In the genomic region with DNA sequence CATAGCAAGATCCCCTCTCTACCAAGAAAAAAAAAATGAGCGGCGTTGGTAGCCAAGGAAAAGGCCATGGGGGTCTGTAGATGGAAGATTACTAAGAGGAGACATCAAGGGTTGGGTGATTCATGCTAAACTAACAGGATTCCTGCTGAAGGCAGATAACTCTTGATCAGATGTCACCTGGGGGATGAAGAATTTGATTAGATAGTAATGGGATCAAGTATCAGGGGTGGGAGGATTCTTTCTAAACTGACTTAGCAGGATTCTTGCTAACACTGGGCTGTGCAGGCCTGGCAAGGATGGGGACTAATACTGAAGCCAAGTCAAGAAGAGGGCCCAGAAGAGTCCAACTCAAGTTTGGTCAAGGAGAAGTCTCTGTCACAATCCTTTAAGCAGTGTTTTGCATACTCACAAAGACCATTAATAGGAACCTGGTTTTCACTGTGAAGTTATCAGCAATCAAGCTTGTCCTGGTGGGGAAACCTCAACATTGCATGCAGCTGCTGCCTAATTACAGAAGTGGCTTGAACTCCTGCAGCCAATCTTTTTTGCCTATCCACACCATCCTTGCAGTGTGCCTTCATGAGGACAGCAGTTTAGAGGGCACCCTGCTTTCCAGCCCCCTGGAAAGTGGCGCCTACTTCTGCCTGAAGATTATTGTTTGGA, we compare ENCODE assay signal across 13 cellular contexts.
DNase-seq lines count a peak whose midpoint lies in the region; ATAC-seq, FAIRE-seq and TF ChIP-seq lines count a peak whose summit lies in the region.
"Had no signal": no experiment of that assay in that cellular context is flagged by ENCODE, and none has a peak within 500 bp of the region (broad histone marks: within the 10 kb centered on the region; RNA-seq: fewer than 3 reads in every experiment).

No MANE protein-coding gene starts in this region.

- no peaks in the 10 kb centered on the region for H3K9me1 ChIP-seq in K562 (ENCODE audit: control insufficient read depth, insufficient read depth, low read length)

- H3K9ac ChIP-seq in mammary epithelial cell (ENCODE audit: insufficient read depth, low read length) (no peak overlapping the region), Karpas-422 (ENCODE audit: low read length) (no peak overlapping the region), K562 (ENCODE audit: insufficient read depth in 1 of 2, low read depth in 2 of 2, low read length in 2 of 2) (no peak overlapping the region)

- peak; percentile 3 to 10 for TF ChIP-seq CTCF in mammary epithelial cell (conservative IDR thresholded peaks at IDR 0.05 in 1 of 2, IDR thresholded peaks at IDR 0.05 in 1 of 2; ENCODE audit: extremely low read depth in 1 of 2, insufficient read depth in 1 of 2, low read depth in 1 of 2, low read length in 2 of 2)
- no peak for TF ChIP-seq CTCF in breast epithelium (IDR thresholded peaks at IDR 0.05)
- TF ChIP-seq CTCF in K562 (IDR thresholded peaks at IDR 0.05 in 2 of 3, conservative IDR thresholded peaks at IDR 0.05 in 1 of 3; ENCODE audit: insufficient read depth in 2 of 3, low read depth in 1 of 3, low read length in 3 of 3): peak in 2 of 3 experiments; percentile 16 to 27; a peak in 1 of 6 replicates

- H3K9me2 ChIP-seq in Karpas-422 (replicated peaks; ENCODE audit: insufficient read depth, low read length): no peaks in the 10 kb centered on the region

- intact Hi-C loops in mammary epithelial cell (cut with micrococcal nuclease): no loop called here
- intact Hi-C loops in breast epithelium (cut with DNase I; ENCODE audit: low total_unique reads): no loop called here
- intact Hi-C loops in K562 (cut with micrococcal nuclease): no loop called here

- 0 out of 4 replicates have a peak, but pooled peaks of 1 of the 2 experiments have one; percentile 13 for TF ChIP-seq RAD21 in K562 (CRISPR knock-in tag; conservative IDR thresholded peaks at IDR 0.05 in 1 of 2, IDR thresholded peaks at IDR 0.05 in 1 of 2)

- H3K4me3 ChIP-seq in mammary epithelial cell (replicated peaks in 1 of 3; ENCODE audit: insufficient read depth in 1 of 3, low read depth in 2 of 3, low read length in 3 of 3) (no peak overlapping the region), breast epithelium (no peak overlapping the region), Karpas-422 (ENCODE audit: low read length) (no peak overlapping the region), K562 (no peak overlapping the region)

- H3K4me1 ChIP-seq in mammary epithelial cell (ENCODE audit: insufficient read depth, low read length) (no peaks in the 10 kb centered on the region), breast epithelium (no peaks in the 10 kb centered on the region), Karpas-422 (ENCODE audit: low read length) (peaks cover 12% of the 10 kb centered on the region), K562 (replicated peaks in 1 of 2; ENCODE audit: control insufficient read depth in 2 of 2, insufficient read depth in 2 of 2, low read length in 2 of 2) (peaks cover 0 to 8% of the 10 kb centered on the region in 2 experiments; a peak in 3 of 5 replicates)

- no peaks in the 10 kb centered on the region for H3K27me3 ChIP-seq in mammary epithelial cell (ENCODE audit: insufficient read depth, low read length)
- no peaks in the 10 kb centered on the region for H3K27me3 ChIP-seq in breast epithelium
- no peaks in the 10 kb centered on the region for H3K27me3 ChIP-seq in Karpas-422 (ENCODE audit: low read length)
- peaks cover 6 to 19% of the 10 kb centered on the region in 2 experiments; a peak in 4 of 5 replicates for H3K27me3 ChIP-seq in K562 (ENCODE audit: control insufficient read depth in 2 of 2, insufficient read depth in 2 of 2, low read length in 2 of 2)

- in situ Hi-C loops in mammary epithelial cell (cut with MboI; ENCODE audit: low sequenced_read_pairs in 2 of 2): no loop called here
- in situ Hi-C loops in K562 (cut with MboI): no loop called here

- no peak for TF ChIP-seq EP300 in K562 (IDR thresholded peaks at IDR 0.05; ENCODE audit: low read length)

- no peak for DNase-seq in mammary epithelial cell
- DNase-seq in breast epithelium (ENCODE audit: low spot score in 2 of 2): no peak
- peak; percentile 85 for DNase-seq in Karpas-422
- peak in 1 of 4 experiments; percentile 10 for DNase-seq in K562 (ENCODE audit: extremely low read depth in 1 of 4, low spot score in 3 of 4)
- no peak for DNase-seq in HK-2 (ENCODE audit: unreplicated experiment)
- DNase-seq in stimulated activated CD4-positive, alpha-beta T cell treated with anti-CD3 and anti-CD28 coated beads, Interleukin-15, amount 100 ng/mL, for 24 hours: no peak
- no peak for DNase-seq in mucosa of gallbladder (ENCODE audit: low spot score)
- DNase-seq: NCI-H1105, NCI-H446, Right ventricle myocardium superior had no signal

- H2AFZ ChIP-seq in mammary epithelial cell (ENCODE audit: low read depth, low read length) (no peak overlapping the region), Karpas-422 (ENCODE audit: low read length) (no peak overlapping the region), K562 (ENCODE audit: low read depth, low read length) (no peak overlapping the region)

- H4K20me1 ChIP-seq in mammary epithelial cell (ENCODE audit: insufficient read depth, low read length): no peaks in the 10 kb centered on the region
- H4K20me1 ChIP-seq in Karpas-422 (ENCODE audit: insufficient read depth, low read depth, low read length): no peaks in the 10 kb centered on the region
- H4K20me1 ChIP-seq in K562 (replicated peaks; ENCODE audit: control insufficient read depth, insufficient read depth, low read length): no peaks in the 10 kb centered on the region; the same call in 1 of the 2 replicates

- FAIRE-seq in K562 (lab: Jason Lieb, UNC): no peak
- FAIRE-seq: TTC549 had no signal

- H3K4me2 ChIP-seq in mammary epithelial cell (ENCODE audit: insufficient read depth, low read depth, low read length) (no peak overlapping the region), Karpas-422 (ENCODE audit: low read depth, low read length, poor library complexity, severe bottlenecking) (peak overlapping the region; percentile 9), K562 (ENCODE audit: insufficient read depth, low read length) (no peak overlapping the region)

- CTCF ChIA-PET in mammary epithelial cell (lab: Charles Lee; ENCODE audit: low non-redundant PET): no interaction called here
- CTCF ChIA-PET in K562 (lab: Yijun Ruan, JAX; ENCODE audit: low intra/inter-chr PET ratio): no interaction called here

- no peaks in the 10 kb centered on the region for H3K79me2 ChIP-seq in mammary epithelial cell (ENCODE audit: insufficient read depth, low read length)
- H3K79me2 ChIP-seq in Karpas-422 (ENCODE audit: low read length): no peaks in the 10 kb centered on the region
- H3K79me2 ChIP-seq in K562 (ENCODE audit: control insufficient read depth, insufficient read depth, low read length): no peaks in the 10 kb centered on the region

- BruUV-seq in mammary epithelial cell (replicated peaks; lab: Mats Ljungman, UMichigan): no TSS peak
- no TSS peak for BruUV-seq in K562 (replicated peaks; lab: Mats Ljungman, UMichigan)

- POLR2A ChIA-PET in K562 (lab: Yijun Ruan, JAX): interaction anchor here (1.0 to 1.4 kb wide), 2 partner anchors 8 to 11 kb away, joined by 4 read pairs; no protein-coding TSS in a partner anchor

- dilution Hi-C loops in mammary epithelial cell (cut with HindIII; ENCODE audit: low sequenced_read_pairs): no loop called here

- no peak overlapping the region for H3K27ac ChIP-seq in mammary epithelial cell (ENCODE audit: insufficient read depth, low read depth, low read length)
- H3K27ac ChIP-seq in breast epithelium: no peak overlapping the region
- H3K27ac ChIP-seq in Karpas-422 (ENCODE audit: low read length): no peak overlapping the region
- H3K27ac ChIP-seq in K562 (ENCODE audit: extremely low read depth, low read depth, low read length): no peak overlapping the region
- H3K27ac ChIP-seq: epithelial cell of prostate had no signal

- H3K36me3 ChIP-seq in mammary epithelial cell (ENCODE audit: insufficient read depth, low read length) (no peaks in the 10 kb centered on the region), breast epithelium (no peaks in the 10 kb centered on the region), Karpas-422 (ENCODE audit: insufficient read depth, low read length) (no peaks in the 10 kb centered on the region), K562 (ENCODE audit: control insufficient read depth, insufficient read depth, low read length) (no peaks in the 10 kb centered on the region)

- no peak for TF ChIP-seq POLR2A in breast epithelium (IDR thresholded peaks at IDR 0.05)
- TF ChIP-seq POLR2A in K562 (conservative IDR thresholded peaks at IDR 0.05): no peak

- ATAC-seq in K562 (peak; percentile 69), HG02973 (IDR thresholded peaks at IDR 0.05; ENCODE audit: unreplicated experiment) (no peak)

- H3K9me3 ChIP-seq in mammary epithelial cell (replicated peaks; ENCODE audit: insufficient read depth, low read length) (no peaks in the 10 kb centered on the region), breast epithelium (no peaks in the 10 kb centered on the region), Karpas-422 (ENCODE audit: low read length) (no peaks in the 10 kb centered on the region), K562 (replicated peaks; ENCODE audit: control insufficient read depth, insufficient read depth, low read depth, low read length) (no peaks in the 10 kb centered on the region)

- 94% methylated on average over 3 of the region's 3 CpGs for WGBS in mammary epithelial cell (ENCODE audit: low coverage, missing lambda C conversion rate)
- 2% methylated on average over 3 of the region's 3 CpGs for WGBS in K562 (ENCODE audit: insufficient coverage, low coverage, missing lambda C conversion rate)

TF ChIP-seq in K562, 482 proteins besides CTCF, POLR2A, EP300 and RAD21:
- TF ChIP-seq JUND (IDR thresholded peaks at IDR 0.05; ENCODE audit: borderline replicate concordance, low read depth, low read length): no peak
- TF ChIP-seq JUND (tag; IDR thresholded peaks at IDR 0.05; ENCODE audit: borderline replicate concordance, low read depth, low read length): peak; percentile 30; the same call in 1 of the 3 replicates
- TF ChIP-seq FOSL1 (tag; conservative IDR thresholded peaks at IDR 0.05): 0 out of 2 replicates have a peak, but pooled peaks have one; percentile 39
- no peak for TF ChIP-seq ZNF644 (tag; IDR thresholded peaks at IDR 0.05; ENCODE audit: low read depth)
- TF ChIP-seq EGR1 (conservative IDR thresholded peaks at IDR 0.05): no peak
- TF ChIP-seq CBFA2T3 (IDR thresholded peaks at IDR 0.05): peak; percentile 25; the same call in 1 of the 2 replicates
- no peak for TF ChIP-seq CHD2 (IDR thresholded peaks at IDR 0.05; ENCODE audit: low read depth, low read length)

Comparison
In these comparisons a context has a peak if more than half of its experiments do, and no peak if none do; other contexts are left out.
1. CTCF ChIP-seq: peak in mammary epithelial cell (2 of 2) and K562 (2 of 3); none in breast epithelium (0 of 3).